ENCODE assay signal across 18 cellular contexts in genomic region chr20:60095456-60095855, GRCh38.
DNase-seq lines count a peak whose midpoint lies in the region; ATAC-seq and TF ChIP-seq lines count a peak whose summit lies in the region.
"Had no signal": no experiment of that assay in that cellular context is flagged by ENCODE, and none has a peak within 500 bp of the region (broad histone marks: within the 10 kb centered on the region; RNA-seq: fewer than 3 reads in every experiment).

No MANE protein-coding gene starts in this region.

- H3K4me3 ChIP-seq in retinal pigment epithelial cell (ENCODE audit: low read length), result no peak overlapping the region
- H3K4me3 ChIP-seq in mammary epithelial cell (replicated peaks in 1 of 3; ENCODE audit: insufficient read depth in 1 of 3, low read depth in 2 of 3, low read length in 3 of 3), result no peak overlapping the region
- H3K4me3 ChIP-seq: esophagus muscularis mucosa, GM23338, lower lobe of right lung, Peyer's patch had no signal

- no peak overlapping the region for H3K9ac ChIP-seq in mammary epithelial cell (ENCODE audit: insufficient read depth, low read length)

- intact Hi-C loops in mammary epithelial cell (cut with micrococcal nuclease), result no loop called here

- H3K27ac ChIP-seq in mammary epithelial cell (ENCODE audit: insufficient read depth, low read depth, low read length), result no peak overlapping the region
- H3K27ac ChIP-seq: esophagus muscularis mucosa, lower lobe of right lung, Peyer's patch had no signal

- no peaks in the 10 kb centered on the region for H3K79me2 ChIP-seq in mammary epithelial cell (ENCODE audit: insufficient read depth, low read length)

- TF ChIP-seq CTCF in retinal pigment epithelial cell (conservative IDR thresholded peaks at IDR 0.05; ENCODE audit: low read depth, low read length), result no peak
- no peak for TF ChIP-seq CTCF in mammary epithelial cell (conservative IDR thresholded peaks at IDR 0.05 in 1 of 2, IDR thresholded peaks at IDR 0.05 in 1 of 2; ENCODE audit: extremely low read depth in 1 of 2, insufficient read depth in 1 of 2, low read depth in 1 of 2, low read length in 2 of 2)

- ATAC-seq in HG03439 (IDR thresholded peaks at IDR 0.05; ENCODE audit: unreplicated experiment), result no peak
- no peak for ATAC-seq in GM19324 (IDR thresholded peaks at IDR 0.05; ENCODE audit: low FRiP score, unreplicated experiment)
- ATAC-seq: GM23338, lower lobe of right lung had no signal

- H2AFZ ChIP-seq in mammary epithelial cell (ENCODE audit: low read depth, low read length), result no peak overlapping the region
- H2AFZ ChIP-seq: GM23338 had no signal

- WGBS in mammary epithelial cell (ENCODE audit: low coverage, missing lambda C conversion rate), result 67% methylated on average over 5 of the region's 5 CpGs

- H3K27me3 ChIP-seq in mammary epithelial cell (ENCODE audit: insufficient read depth, low read length), result no peaks in the 10 kb centered on the region
- H3K27me3 ChIP-seq: Peyer's patch had no signal

- H3K4me2 ChIP-seq in mammary epithelial cell (ENCODE audit: insufficient read depth, low read depth, low read length), result no peak overlapping the region
- H3K4me2 ChIP-seq: GM23338 had no signal

- dilution Hi-C loops in mammary epithelial cell (cut with HindIII; ENCODE audit: low sequenced_read_pairs), result no loop called here

- H3K4me1 ChIP-seq in mammary epithelial cell (ENCODE audit: insufficient read depth, low read length), result no peaks in the 10 kb centered on the region
- H3K4me1 ChIP-seq: Peyer's patch had no signal

- in situ Hi-C loops in mammary epithelial cell (cut with MboI; ENCODE audit: low sequenced_read_pairs in 2 of 2), result no loop called here

- BruUV-seq in mammary epithelial cell (replicated peaks; lab: Mats Ljungman, UMichigan), result no TSS peak

- DNase-seq in DMS 273 treated with DMSO at 0.1 percent for 48 hours (lab: John Stamatoyannopoulos, UW) (peak; percentile 82), NCI-H1436 (lab: John Stamatoyannopoulos, UW) (peak; percentile 93), NCI-H82 treated with DMSO at 0.1 percent for 48 hours (lab: John Stamatoyannopoulos, UW; ENCODE audit: unreplicated experiment) (peak; percentile 6), retinal pigment epithelial cell (ENCODE audit: low read depth) (peak; percentile 92), mammary epithelial cell (no peak)
- DNase-seq: activated CD4-positive, alpha-beta T cell treated with anti-CD3 and anti-CD28 coated beads, Interleukin-2, amount 10 ng/mL, durations not matched to agents 24 days and 14 days; activated CD8-positive, alpha-beta memory T cell treated with anti-CD3 and anti-CD28 coated beads, Interleukin-2, amount 50 U/mL, for 48 hours; activated gamma-delta T cell treated with Interleukin-2 at 50 U/mL for 16 hours; amniotic stem cell; effector CD8-positive, alpha-beta T cell; lower lobe of right lung; NCI-H187 treated with DMSO at 0.1 percent for 48 hours; NCI-H774; Peyer's patch had no signal

- H4K20me1 ChIP-seq in mammary epithelial cell (ENCODE audit: insufficient read depth, low read length), result no peaks in the 10 kb centered on the region

- CTCF ChIA-PET in mammary epithelial cell (lab: Charles Lee; ENCODE audit: low non-redundant PET), result no interaction called here

- peaks cover 8% of the 10 kb centered on the region for H3K9me3 ChIP-seq in mammary epithelial cell (replicated peaks; ENCODE audit: insufficient read depth, low read length)
- H3K9me3 ChIP-seq: lower lobe of right lung, Peyer's patch had no signal

- H3K36me3 ChIP-seq in mammary epithelial cell (ENCODE audit: insufficient read depth, low read length), result no peaks in the 10 kb centered on the region
- H3K36me3 ChIP-seq: esophagus muscularis mucosa, lower lobe of right lung, Peyer's patch had no signal
